Comparison of ENCODE assay signal across 25 cellular contexts in genomic region chr18:45841060-45841764, GRCh38. TPM values are rescaled to one million over a fixed set of nuclear protein-coding genes. Genes with fewer than 3 reads are reported as not detected.
"Had no signal": no experiment of that assay in that cellular context is flagged by ENCODE, and none has a peak within 500 bp of the region (broad histone marks: within the 10 kb centered on the region; RNA-seq: fewer than 3 reads in every experiment).

No MANE protein-coding gene starts in this region.

- H3K36me3 ChIP-seq: Peyer's patch had no signal

- ATAC-seq: activated CD4-positive, CD25-positive, alpha-beta regulatory T cell treated with anti-CD3 and anti-CD28 coated beads, Interleukin-2, amount 50 U/mL, for 24 hours; SK-N-SH treated with all-trans-retinoic acid at 6 μM for 48 hours had no signal

- H3K9me3 ChIP-seq: Peyer's patch, SJSA1 had no signal

- H3K9ac ChIP-seq: KMS-11 had no signal

- DNase-seq: activated CD4-positive, alpha-beta T cell treated with anti-CD3 and anti-CD28 coated beads for 48 hours; activated CD4-positive, alpha-beta T cell treated with anti-CD3 and anti-CD28 coated beads, Interleukin-2, amount 50 U/mL, for 4 hours; activated effector memory CD4-positive, alpha-beta T cell treated with Interleukin-2 at 50 U/mL for 16 hours; activated naive CD4-positive, alpha-beta T cell; activated T-cell treated with anti-CD3 and anti-CD28 coated beads for 4 hours; amygdala; NCI-H1092; NCI-H1417 treated with DMSO at 0.1 percent for 48 hours; NCI-H1694; NCI-H2029 treated with DMSO at 0.1 percent for 48 hours; NCI-H510A treated with DMSO at 0.1 percent for 48 hours; Peyer's patch; SHP77; SW 1271 had no signal

- H3K27ac Mint-ChIP-seq: activated naive CD8-positive, alpha-beta T cell had no signal

- H3K4me3 ChIP-seq: Peyer's patch, SJSA1 had no signal

- H3K4me3 Mint-ChIP-seq: activated naive CD8-positive, alpha-beta T cell; brain; central memory CD8-positive, alpha-beta T cell had no signal

- H3K27me3 ChIP-seq: SJSA1 had no signal

- H3K4me2 ChIP-seq: KMS-11 had no signal

- H3K36me3 Mint-ChIP-seq: activated naive CD8-positive, alpha-beta T cell; brain had no signal

- H3K9me3 Mint-ChIP-seq: central memory CD8-positive, alpha-beta T cell had no signal

- FAIRE-seq: astrocyte had no signal

- H3K27ac ChIP-seq: KMS-11, Peyer's patch, SJSA1 had no signal

RNA-seq across cellular contexts. Expression of gene SIGLEC15, which starts 15.7 kb away (rescaled TPM):
- total RNA-seq: activated CD8-positive, alpha-beta memory T cell treated with anti-CD3 and anti-CD28 coated beads for 36 hours; MCF 10A; T-helper 1 cell treated with Interleukin-12 subunit alpha and Interleukin-12 subunit beta and Interleukin-4 antibody, amounts not matched to agents 30 ng/mL and 1 ng/mL, for 36 hours had no signal
